In genomic region chr16:27275394-27275793, GRCh38 we compare ENCODE assay signal across 15 cellular contexts.
"Had no signal": no experiment of that assay in that cellular context is flagged by ENCODE, and none has a peak within 500 bp of the region (broad histone marks: within the 10 kb centered on the region; RNA-seq: fewer than 3 reads in every experiment).

No MANE protein-coding gene starts in this region.

- H3K27me3 Mint-ChIP-seq: activated CD8-positive, alpha-beta memory T cell treated with anti-CD3 and anti-CD28 coated beads, Interleukin-2, amount 10 ng/mL, durations not matched to agents 7 days and 5 days; progenitor cell of endocrine pancreas had no signal

- H3K9me3 Mint-ChIP-seq: endodermal cell had no signal

- H3K4me3 Mint-ChIP-seq: activated CD8-positive, alpha-beta memory T cell treated with anti-CD3 and anti-CD28 coated beads, Interleukin-2, amount 10 ng/mL, durations not matched to agents 7 days and 5 days; endodermal cell; nephron progenitor cell had no signal

- H3K4me1 Mint-ChIP-seq: nephron progenitor cell had no signal

- ATAC-seq: activated CD8-positive, alpha-beta memory T cell treated with anti-CD3 and anti-CD28 coated beads, Interleukin-2, amount 10 ng/mL, durations not matched to agents 7 days and 5 days; gastrocnemius medialis; heart right ventricle had no signal

- DNase-seq: activated CD4-positive, alpha-beta T cell treated with anti-CD3 and anti-CD28 coated beads, Interleukin-2, amount 50 U/mL, for 4 hours; activated CD4-positive, CD25-positive, alpha-beta regulatory T cell; activated T-cell treated with anti-CD3 and anti-CD28 coated beads, Interleukin-2, amount 50 U/mL, for 1 hour; dorsolateral prefrontal cortex; erythroblast; gastrocnemius medialis; heart right ventricle; nephron progenitor cell; stimulated activated CD4-positive, alpha-beta T cell treated with anti-CD3 and anti-CD28 coated beads, Interleukin-15, amount 100 ng/mL, for 24 hours; stimulated activated CD4-positive, alpha-beta T cell treated with anti-CD3 and anti-CD28 coated beads, Interleukin-4, amount 100 ng/mL, for 1 hour; stimulated activated naive CD4-positive, alpha-beta T cell treated with Interleukin-2 at 50 U/mL for 16 hours; trophoblast cell had no signal

- H3K27ac Mint-ChIP-seq: activated CD8-positive, alpha-beta memory T cell treated with anti-CD3 and anti-CD28 coated beads, Interleukin-2, amount 10 ng/mL, durations not matched to agents 7 days and 5 days; endodermal cell; nephron progenitor cell; progenitor cell of endocrine pancreas had no signal
